ENCODE assay signal across 8 cellular contexts in genomic region chr1:23544444-23545389, GRCh38. TPM values are rescaled to one million over a fixed set of nuclear protein-coding genes. Genes with fewer than 3 reads are reported as not detected.
A peak's percentile ranks its signal among the peaks of the same experiment; 100 is the strongest.
DNase-seq lines count a peak whose midpoint lies in the region; ATAC-seq and TF ChIP-seq lines count a peak whose summit lies in the region.

No MANE protein-coding gene starts in this region.

- H3K36me3 ChIP-seq in Panc1 (ENCODE audit: control insufficient read depth, insufficient read depth, low read length) (no peaks in the 10 kb centered on the region), transverse colon (no peaks in the 10 kb centered on the region)

- DNase-seq in Calu3 (peak; percentile 64), KG1 (lab: John Stamatoyannopoulos, UW) (peak; percentile 48), Panc1 (ENCODE audit: low read depth, low spot score) (no peak), fibroblast of peridontal ligament (ENCODE audit: extremely low read depth) (peak; percentile 88), neural crest cell (ENCODE audit: low read depth, low spot score) (peak; percentile 74), transverse colon (peak; percentile 88)
- DNase-seq in activated T-helper 1 cell treated with anti-CD3 and anti-CD28 coated beads, Interleukin-12 subunit alpha, Interleukin-12 subunit beta, Interleukin-2, Interleukin-4 antibody, amounts not matched to agents 30 ng/mL and 10 ng/mL and 1 ng/mL, durations not matched to agents 14 hours and 24 hours and 36 hours (ENCODE audit: low spot score) = peak; percentile 57

- TF ChIP-seq EP300 in transverse colon (IDR thresholded peaks at IDR 0.05; ENCODE audit: low read depth) = no peak

- H3K4me3 Mint-ChIP-seq in Calu3 (ENCODE audit: low read depth, unreplicated experiment) = no peak overlapping the region
- H3K4me3 Mint-ChIP-seq in activated T-helper 1 cell treated with anti-CD3 and anti-CD28 coated beads, Interleukin-12 subunit alpha, Interleukin-12 subunit beta, Interleukin-2, Interleukin-4 antibody, amounts not matched to agents 30 ng/mL and 10 ng/mL and 1 ng/mL, durations not matched to agents 14 hours and 24 hours and 36 hours = no peak overlapping the region
- no peak overlapping the region for H3K4me3 Mint-ChIP-seq in neural crest cell

- H3K9me3 Mint-ChIP-seq in Calu3 (ENCODE audit: low read depth, unreplicated experiment) = no peaks in the 10 kb centered on the region
- no peaks in the 10 kb centered on the region for H3K9me3 Mint-ChIP-seq in activated T-helper 1 cell treated with anti-CD3 and anti-CD28 coated beads, Interleukin-12 subunit alpha, Interleukin-12 subunit beta, Interleukin-2, Interleukin-4 antibody, amounts not matched to agents 30 ng/mL and 10 ng/mL and 1 ng/mL, durations not matched to agents 14 hours and 24 hours and 36 hours
- H3K9me3 Mint-ChIP-seq in neural crest cell = no peaks in the 10 kb centered on the region

- H3K36me3 Mint-ChIP-seq in Calu3 (ENCODE audit: insufficient read depth, unreplicated experiment) (no peaks in the 10 kb centered on the region), neural crest cell (ENCODE audit: low read depth) (no peaks in the 10 kb centered on the region)
- H3K36me3 Mint-ChIP-seq in activated T-helper 1 cell treated with anti-CD3 and anti-CD28 coated beads, Interleukin-12 subunit alpha, Interleukin-12 subunit beta, Interleukin-2, Interleukin-4 antibody, amounts not matched to agents 30 ng/mL and 10 ng/mL and 1 ng/mL, durations not matched to agents 14 hours and 24 hours and 36 hours (ENCODE audit: low read depth) = no peaks in the 10 kb centered on the region

- no peaks in the 10 kb centered on the region for H3K27me3 ChIP-seq in Panc1 (ENCODE audit: control insufficient read depth, insufficient read depth, low read length)
- no peaks in the 10 kb centered on the region for H3K27me3 ChIP-seq in transverse colon

- CTCF ChIA-PET in Calu3 (lab: Charles Lee) (interaction anchor here (0.5 to 3.8 kb wide), 3 partner anchors 89 to 247 kb away, joined by 3 to 51 read pairs (median 8); no protein-coding TSS in a partner anchor), Panc1 (lab: Charles Lee) (interaction anchor here (0.6 to 4.8 kb wide), 5 partner anchors 11 to 219 kb away, joined by 3 to 68 read pairs (median 5); no protein-coding TSS in a partner anchor)

- H3K27ac ChIP-seq in Panc1 (ENCODE audit: low read length) = peak overlapping the region; percentile 52; the same call in 1 of the 2 replicates
- peak overlapping the region; percentile 72 to 80 (median 78) for H3K27ac ChIP-seq in transverse colon

- H3K4me1 ChIP-seq in Panc1 (ENCODE audit: control insufficient read depth, insufficient read depth, low read length) (peaks cover 10% of the 10 kb centered on the region; the same call in 1 of the 2 replicates), transverse colon (peaks cover 0 to 48% (median 34%) of the 10 kb centered on the region in 4 donors)

- POLR2A ChIA-PET in Panc1 (lab: Charles Lee) = no interaction called here

- ATAC-seq in Panc1 (peak; percentile 78), HG03457 (IDR thresholded peaks at IDR 0.05; ENCODE audit: unreplicated experiment) (no peak)

- TF ChIP-seq CTCF in Calu3 (IDR thresholded peaks at IDR 0.05; ENCODE audit: unreplicated experiment) (peak; percentile 74), Panc1 (IDR thresholded peaks at IDR 0.05) (peak; percentile 92), neural crest cell (conservative IDR thresholded peaks at IDR 0.05) (peak; percentile 96), transverse colon (IDR thresholded peaks at IDR 0.05) (peak; percentile 85 to 98 (median 91))

- H3K4me1 Mint-ChIP-seq in Calu3 (ENCODE audit: low read depth, unreplicated experiment) = peaks cover 5% of the 10 kb centered on the region
- peaks cover 9% of the 10 kb centered on the region for H3K4me1 Mint-ChIP-seq in activated T-helper 1 cell treated with anti-CD3 and anti-CD28 coated beads, Interleukin-12 subunit alpha, Interleukin-12 subunit beta, Interleukin-2, Interleukin-4 antibody, amounts not matched to agents 30 ng/mL and 10 ng/mL and 1 ng/mL, durations not matched to agents 14 hours and 24 hours and 36 hours (ENCODE audit: low read depth)
- H3K4me1 Mint-ChIP-seq in neural crest cell = peaks cover 15% of the 10 kb centered on the region

- H3K9me3 ChIP-seq in Panc1 (ENCODE audit: control insufficient read depth, insufficient read depth, low read depth, low read length) = no peaks in the 10 kb centered on the region
- H3K9me3 ChIP-seq in transverse colon = no peaks in the 10 kb centered on the region

- BruUV-seq in Calu3 (replicated peaks; lab: Mats Ljungman, UMichigan) (no TSS peak), Panc1 (replicated peaks; lab: Mats Ljungman, UMichigan) (no TSS peak)

- TF ChIP-seq POLR2A in transverse colon (IDR thresholded peaks at IDR 0.05) = no peak

- H3K27ac Mint-ChIP-seq in Calu3 (ENCODE audit: unreplicated experiment) (no peak overlapping the region), neural crest cell (ENCODE audit: unreplicated experiment) (no peak overlapping the region)
- peak overlapping the region; percentile 37 for H3K27ac Mint-ChIP-seq in activated T-helper 1 cell treated with anti-CD3 and anti-CD28 coated beads, Interleukin-12 subunit alpha, Interleukin-12 subunit beta, Interleukin-2, Interleukin-4 antibody, amounts not matched to agents 30 ng/mL and 10 ng/mL and 1 ng/mL, durations not matched to agents 14 hours and 24 hours and 36 hours

- H3K27me3 Mint-ChIP-seq in Calu3 (ENCODE audit: unreplicated experiment) (no peaks in the 10 kb centered on the region), neural crest cell (ENCODE audit: low read depth) (peaks cover 3% of the 10 kb centered on the region)
- no peaks in the 10 kb centered on the region for H3K27me3 Mint-ChIP-seq in activated T-helper 1 cell treated with anti-CD3 and anti-CD28 coated beads, Interleukin-12 subunit alpha, Interleukin-12 subunit beta, Interleukin-2, Interleukin-4 antibody, amounts not matched to agents 30 ng/mL and 10 ng/mL and 1 ng/mL, durations not matched to agents 14 hours and 24 hours and 36 hours (ENCODE audit: insufficient read depth)

- WGBS in transverse colon (ENCODE audit: low coverage in 1 of 2), 2 donors = 44% methylated on average over 8 of the region's 8 CpGs; no CpG with 5 or more reads in 1 of the 2 donors

- H3K4me3 ChIP-seq in Panc1 (ENCODE audit: low read depth in 2 of 2, low read length in 2 of 2) (no peak overlapping the region), transverse colon (no peak overlapping the region)

- intact Hi-C loops in Calu3 (cut with micrococcal nuclease; ENCODE audit: unreplicated experiment) (loop anchor here (1.0 kb wide), 1 partner anchor 93 kb away; no protein-coding TSS in a partner anchor), Panc1 (cut with micrococcal nuclease; ENCODE audit: unreplicated experiment) (loop anchor here (1.0 kb wide), 1 partner anchor 93 kb away; no protein-coding TSS in a partner anchor), transverse colon (cut with DNase I; ENCODE audit: low total_unique reads) (loop anchor here (2.0 kb wide), 1 partner anchor 92 kb away; no protein-coding TSS in a partner anchor)
- intact Hi-C loops in activated T-helper 1 cell treated with anti-CD3 and anti-CD28 coated beads, Interleukin-12 subunit alpha, Interleukin-12 subunit beta, Interleukin-2, Interleukin-4 antibody, amounts not matched to agents 30 ng/mL and 10 ng/mL and 1 ng/mL, durations not matched to agents 14 hours and 24 hours and 36 hours (cut with micrococcal nuclease) = loop anchor here (1.0 kb wide), 2 partner anchors 10 to 93 kb away; no protein-coding TSS in a partner anchor

- in situ Hi-C loops in Panc1 (cut with HindIII; ENCODE audit: low pct_unique_long_range_greater_than_20kb, low sequenced_read_pairs) (no loop called here), transverse colon (cut with MboI; ENCODE audit: low pct_ligation_motif_present in 1 of 4, low pct_unique_long_range_greater_than_20kb in 1 of 4, low sequenced_read_pairs in 3 of 4) (loop anchor here (5.0 kb wide), 3 partner anchors 47 to 93 kb away; no protein-coding TSS in a partner anchor)

RNA-seq across cellular contexts. Expression of gene E2F2, which starts 13.7 kb away (rescaled TPM):
- total RNA-seq in Calu3 (2022) (6.2 and 8.1 TPM in 2 replicates), Panc1 (2021; ENCODE audit: unreplicated experiment) (9.5 TPM), neural crest cell (23.5 and 23.7 TPM in 2 replicates), transverse colon (10 to 100 TPM in 2 of 4 donors, 1 to 10 TPM in 2; 6.7 to 11.6 (median 8.9) TPM)
- 3.1 TPM for polyA plus RNA-seq in Panc1 (2012; ENCODE audit: insufficient read length)
- 32.0 and 33.5 TPM in 2 replicates for total RNA-seq in activated T-helper 1 cell treated with anti-CD3 and anti-CD28 coated beads, Interleukin-12 subunit alpha, Interleukin-12 subunit beta, Interleukin-2, Interleukin-4 antibody, amounts not matched to agents 30 ng/mL and 10 ng/mL and 1 ng/mL, durations not matched to agents 14 hours and 24 hours and 36 hours

RNA-seq across cellular contexts. Expression of gene ID3, which starts 14.6 kb away (rescaled TPM):
- total RNA-seq in Calu3 (2022) = 25.2 and 30.2 TPM in 2 replicates
- total RNA-seq in Panc1 (2021; ENCODE audit: unreplicated experiment) = 39.6 TPM
- polyA plus RNA-seq in Panc1 (2012; ENCODE audit: insufficient read length) = 46.3 TPM
- 20.8 and 22.9 TPM in 2 replicates for total RNA-seq in activated T-helper 1 cell treated with anti-CD3 and anti-CD28 coated beads, Interleukin-12 subunit alpha, Interleukin-12 subunit beta, Interleukin-2, Interleukin-4 antibody, amounts not matched to agents 30 ng/mL and 10 ng/mL and 1 ng/mL, durations not matched to agents 14 hours and 24 hours and 36 hours
- 36.2 and 40.9 TPM in 2 replicates for total RNA-seq in neural crest cell
- 100 to 1,000 TPM; 174 to 363 (median 253) TPM for total RNA-seq in transverse colon
